In the genomic region with DNA sequence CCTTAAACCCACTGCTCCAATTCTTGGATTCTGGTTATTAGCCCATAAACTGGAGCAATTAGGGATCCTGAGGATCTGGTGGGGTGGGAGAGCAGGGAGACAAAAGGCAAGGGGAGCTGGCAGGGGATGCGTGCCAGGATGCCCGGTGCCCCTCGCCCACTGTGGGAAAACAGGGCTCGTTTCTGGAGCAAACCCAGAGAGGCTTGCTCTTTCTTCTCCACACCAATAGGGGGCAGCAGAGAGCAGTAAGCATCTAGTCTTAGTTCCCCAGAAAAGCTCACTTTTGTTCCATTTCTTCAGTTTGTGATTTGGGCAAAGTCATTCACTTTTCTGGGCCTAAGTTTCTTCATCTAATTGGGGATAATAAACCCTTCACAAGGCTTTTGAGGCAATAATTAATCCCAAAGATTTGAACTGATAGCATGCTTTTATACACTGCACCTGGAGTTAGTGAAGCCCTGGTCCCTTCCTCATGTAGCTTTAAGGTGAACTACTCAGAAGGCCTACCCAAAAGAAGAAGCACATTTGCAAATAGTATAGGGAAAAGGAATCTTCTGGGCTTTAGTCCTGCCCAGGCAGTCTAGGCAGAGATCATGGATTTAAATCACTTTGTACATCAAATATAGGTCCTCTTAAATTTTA, we compare ENCODE assay signal across 9 cellular contexts.
DNase-seq lines count a peak whose midpoint lies in the region; ATAC-seq and TF ChIP-seq lines count a peak whose summit lies in the region.
"Had no signal": no experiment of that assay in that cellular context is flagged by ENCODE, and none has a peak within 500 bp of the region (broad histone marks: within the 10 kb centered on the region; RNA-seq: fewer than 3 reads in every experiment).

No MANE protein-coding gene starts in this region.

- DNase-seq in COLO668 (lab: John Stamatoyannopoulos, UW; ENCODE audit: unreplicated experiment): peak; percentile 53
- DNase-seq in GM20000 (ENCODE audit: low spot score): peak; percentile 61
- peak; percentile 56 for DNase-seq in NCI-H2196 (lab: John Stamatoyannopoulos, UW; ENCODE audit: unreplicated experiment)
- DNase-seq in activated CD8-positive, alpha-beta T cell treated with anti-CD3 and anti-CD28 coated beads, Interleukin-2, amount 10 ng/mL, durations not matched to agents 7 days and 5 days: peak; percentile 56
- peak; percentile 14 for DNase-seq in glomerular endothelial cell (ENCODE audit: extremely low read depth, low read depth, low spot score)
- peak; percentile 13 for DNase-seq in prostate gland (ENCODE audit: low spot score)
- no peak for DNase-seq in islet precursor cell
- DNase-seq in activated effector memory CD4-positive, alpha-beta T cell treated with Interleukin-2 at 50 U/mL for 16 hours: no peak

- peak overlapping the region; percentile 14 to 58 for H3K27ac ChIP-seq in prostate gland

- H3K9me3 ChIP-seq in prostate gland: no peaks in the 10 kb centered on the region

- no peaks in the 10 kb centered on the region for H3K27me3 Mint-ChIP-seq in activated CD8-positive, alpha-beta T cell treated with anti-CD3 and anti-CD28 coated beads, Interleukin-2, amount 10 ng/mL, durations not matched to agents 7 days and 5 days (ENCODE audit: low read depth)
- H3K27me3 Mint-ChIP-seq: T-cell had no signal

- ATAC-seq in activated CD8-positive, alpha-beta T cell treated with anti-CD3 and anti-CD28 coated beads, Interleukin-2, amount 10 ng/mL, durations not matched to agents 7 days and 5 days: peak; percentile 49
- ATAC-seq: T-cell had no signal

- H3K36me3 ChIP-seq in prostate gland: no peaks in the 10 kb centered on the region

- TF ChIP-seq POLR2A in prostate gland (IDR thresholded peaks at IDR 0.05): no peak

- H3K27ac Mint-ChIP-seq in activated CD8-positive, alpha-beta T cell treated with anti-CD3 and anti-CD28 coated beads, Interleukin-2, amount 10 ng/mL, durations not matched to agents 7 days and 5 days: no peak overlapping the region
- H3K27ac Mint-ChIP-seq: T-cell had no signal

- no peaks in the 10 kb centered on the region for H3K36me3 Mint-ChIP-seq in activated CD8-positive, alpha-beta T cell treated with anti-CD3 and anti-CD28 coated beads, Interleukin-2, amount 10 ng/mL, durations not matched to agents 7 days and 5 days (ENCODE audit: low read depth)
- H3K36me3 Mint-ChIP-seq: T-cell had no signal

- H3K27me3 ChIP-seq in prostate gland (replicated peaks; ENCODE audit: insufficient read depth): no peaks in the 10 kb centered on the region

- H3K4me3 ChIP-seq in prostate gland: no peak overlapping the region

- 22% methylated on average over 4 of the region's 4 CpGs for WGBS in prostate gland

- TF ChIP-seq CTCF in GM20000 (IDR thresholded peaks at IDR 0.05; ENCODE audit: extremely low read depth, missing control alignments) (peak; percentile 63), prostate gland (IDR thresholded peaks at IDR 0.05) (peak; percentile 62 to 82 (median 75))

- intact Hi-C loops in prostate gland (cut with DNase I): loop anchor here (2.0 to 10.0 kb wide), 7 partner anchors 87 to 1209 kb away; no protein-coding TSS in a partner anchor

- POLR2A ChIA-PET in activated CD8-positive, alpha-beta T cell treated with anti-CD3 and anti-CD28 coated beads, Interleukin-2, amount 10 ng/mL, durations not matched to agents 7 days and 5 days (lab: Charles Lee): no interaction called here

- no peaks in the 10 kb centered on the region for H3K4me1 Mint-ChIP-seq in activated CD8-positive, alpha-beta T cell treated with anti-CD3 and anti-CD28 coated beads, Interleukin-2, amount 10 ng/mL, durations not matched to agents 7 days and 5 days (ENCODE audit: low read depth)

- no peak overlapping the region for H3K4me3 Mint-ChIP-seq in activated CD8-positive, alpha-beta T cell treated with anti-CD3 and anti-CD28 coated beads, Interleukin-2, amount 10 ng/mL, durations not matched to agents 7 days and 5 days
- H3K4me3 Mint-ChIP-seq: T-cell had no signal

- no peaks in the 10 kb centered on the region for H3K9me3 Mint-ChIP-seq in activated CD8-positive, alpha-beta T cell treated with anti-CD3 and anti-CD28 coated beads, Interleukin-2, amount 10 ng/mL, durations not matched to agents 7 days and 5 days (ENCODE audit: insufficient read depth)
- H3K9me3 Mint-ChIP-seq: T-cell had no signal

- H3K4me1 ChIP-seq in prostate gland (replicated peaks): no peaks in the 10 kb centered on the region

- CTCF ChIA-PET in activated CD8-positive, alpha-beta T cell treated with anti-CD3 and anti-CD28 coated beads, Interleukin-2, amount 10 ng/mL, durations not matched to agents 7 days and 5 days (lab: Charles Lee): interaction anchor here (0.6 to 2.4 kb wide), 21 partner anchors 9 to 1209 kb away, joined by 3 to 33 read pairs (median 4); no protein-coding TSS in a partner anchor

Comparison
In these comparisons a context has a peak if more than half of its experiments do, and no peak if none do; other contexts are left out.
1. DNase-seq: peak in COLO668 (single experiment), GM20000 (single experiment), NCI-H2196 (single experiment), activated CD8-positive, alpha-beta T cell treated with anti-CD3 and anti-CD28 coated beads, Interleukin-2, amount 10 ng/mL, durations not matched to agents 7 days and 5 days (single experiment), glomerular endothelial cell (single experiment) and prostate gland (single experiment); none in islet precursor cell (single experiment) and activated effector memory CD4-positive, alpha-beta T cell treated with Interleukin-2 at 50 U/mL for 16 hours (single experiment).